ENCODE assay signal across 8 cellular contexts in the genomic region with DNA sequence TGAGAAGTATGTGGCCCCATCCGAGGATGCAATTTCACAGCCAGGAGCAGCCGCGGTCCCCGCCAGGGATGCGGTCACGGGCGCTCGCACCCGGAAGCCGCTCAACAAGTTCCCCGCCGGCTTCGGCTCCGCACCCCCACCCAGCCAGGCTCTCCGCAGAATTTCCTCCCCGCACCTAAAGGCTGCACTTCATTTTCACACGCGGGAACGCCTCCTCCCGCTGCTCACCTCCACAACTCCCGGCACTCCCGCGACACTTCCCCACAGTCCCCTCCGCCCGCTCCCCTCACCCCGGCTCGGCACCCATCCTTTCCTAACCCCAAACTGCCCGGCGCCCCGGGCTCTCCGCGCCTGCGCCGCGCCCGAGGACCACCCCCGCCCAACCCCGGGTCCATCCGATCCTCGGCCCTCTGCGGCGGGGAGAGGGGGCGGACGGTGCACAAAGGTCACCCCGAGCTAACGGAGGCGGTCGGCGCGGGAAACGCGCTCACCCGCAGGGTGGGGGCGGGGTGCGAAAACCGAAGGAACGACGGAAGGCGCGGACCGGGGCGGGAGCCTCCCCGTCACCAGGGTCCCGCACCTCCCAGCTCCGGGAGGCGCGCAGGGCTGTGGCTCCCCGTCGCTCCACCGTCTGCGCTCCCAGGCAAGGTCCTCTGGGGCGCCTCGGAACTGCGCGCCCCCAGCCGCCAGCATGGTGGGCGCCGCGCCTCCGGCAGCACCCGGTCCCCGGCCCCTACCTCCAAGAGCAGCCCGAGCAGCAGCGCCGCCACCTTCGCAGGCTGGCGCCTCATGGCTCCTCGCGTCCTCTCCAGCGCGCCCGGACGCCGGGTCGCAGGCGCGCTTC. TPM values are rescaled to one million over a fixed set of nuclear protein-coding genes. Genes with fewer than 3 reads are reported as not detected.
DNase-seq lines count a peak whose midpoint lies in the region; ATAC-seq and TF ChIP-seq lines count a peak whose summit lies in the region.

No MANE protein-coding gene starts in this region.

- ATAC-seq in left lung = peak; percentile 62

- H3K27me3 Mint-ChIP-seq in HFFc6 (ENCODE audit: insufficient read depth) = no peaks in the 10 kb centered on the region; the same call in 1 of the 2 replicates

- peak; percentile 36 for DNase-seq in DMS153 (lab: John Stamatoyannopoulos, UW)
- no peak for DNase-seq in DMS153 treated with DMSO at 0.1 percent for 48 hours (lab: John Stamatoyannopoulos, UW; ENCODE audit: unreplicated experiment)
- peak; percentile 21 for DNase-seq in HFFc6
- DNase-seq in NB4 (ENCODE audit: low read depth) = peak; percentile 80
- DNase-seq in activated CD4-positive, CD25-positive, alpha-beta regulatory T cell treated with anti-CD3 and anti-CD28 coated beads, Interleukin-2, amount 50 U/mL, for 72 hours = peak; percentile 76
- peak; percentile 40 for DNase-seq in cerebellum (ENCODE audit: low spot score)
- peak; percentile 61 to 93 for DNase-seq in left lung
- DNase-seq in stimulated activated CD4-positive, alpha-beta T cell treated with anti-CD3 and anti-CD28 coated beads, TNF-alpha, amount 100 ng/mL, for 48 hours (ENCODE audit: low read depth in 3 of 3) = peak in 2 of 3 donors; percentile 49 to 58

- peak overlapping the region; percentile 66 for H3K4me3 ChIP-seq in NB4 (ENCODE audit: low read depth, low read length)
- H3K4me3 ChIP-seq in left lung = peak overlapping the region; percentile 89 to 96

- TF ChIP-seq POLR2A in NB4 (IDR thresholded peaks at IDR 0.05; ENCODE audit: extremely low read depth, insufficient read length) = no peak

- H3K4me1 Mint-ChIP-seq in HFFc6 (ENCODE audit: low read depth) = peaks cover 60% of the 10 kb centered on the region

- no peaks in the 10 kb centered on the region for H3K9me3 ChIP-seq in left lung

- TF ChIP-seq CTCF in HFFc6 (IDR thresholded peaks at IDR 0.05) = peak; percentile 25; the same call in 1 of the 2 replicates
- TF ChIP-seq CTCF in NB4 (IDR thresholded peaks at IDR 0.05; ENCODE audit: low read depth, low read length) = no peak
- TF ChIP-seq CTCF in left lung (IDR thresholded peaks at IDR 0.05) = no peak

- H3K36me3 ChIP-seq in left lung = no peaks in the 10 kb centered on the region

- H3K4me3 Mint-ChIP-seq in HFFc6 = peak overlapping the region; percentile 94

- H3K27ac ChIP-seq in left lung = peak overlapping the region; percentile 85 to 95

- H3K4me1 ChIP-seq in left lung = peaks cover 0 to 52% of the 10 kb centered on the region in 2 donors

- H3K27me3 ChIP-seq in left lung = no peaks in the 10 kb centered on the region

- H3K9me3 Mint-ChIP-seq in HFFc6 = no peaks in the 10 kb centered on the region

- intact Hi-C loops in left lung (cut with DNase I) = no loop called here

- H3K27ac Mint-ChIP-seq in HFFc6 = peak overlapping the region; percentile 87

- H3K36me3 Mint-ChIP-seq in HFFc6 (ENCODE audit: low read depth) = peaks cover 11% of the 10 kb centered on the region; the same call in 1 of the 2 replicates

RNA-seq across cellular contexts. Expression of gene VOPP1, which starts 0.5 kb away (rescaled TPM):
- 100 to 1,000 TPM; 103 to 135 (median 122) TPM for total RNA-seq in HFFc6 (2021; fragmentation: NEBNext Ultra II Directional; extraction: Animal tissue kit (Norgen Biotek cat#: 25700))
- total RNA-seq in cerebellum (83.1 TPM), left lung (10 to 100 TPM; 49.3 to 68.5 TPM)
